Comparison of ENCODE assay signal across 15 cellular contexts in genomic region chr6:129497591-129498555, GRCh38.
DNase-seq lines count a peak whose midpoint lies in the region; ATAC-seq, FAIRE-seq and TF ChIP-seq lines count a peak whose summit lies in the region.
"Had no signal": no experiment of that assay in that cellular context is flagged by ENCODE, and none has a peak within 500 bp of the region (broad histone marks: within the 10 kb centered on the region; RNA-seq: fewer than 3 reads in every experiment).

No MANE protein-coding gene starts in this region.

- peaks cover 96% of the 10 kb centered on the region for H3K4me1 Mint-ChIP-seq in activated naive CD8-positive, alpha-beta T cell treated with anti-CD3 and anti-CD28 coated beads, Interleukin-2, amount 50 U/mL, for 24 hours
- H3K4me1 Mint-ChIP-seq in CD8-positive, alpha-beta memory T cell, result peaks cover 11 to 15% (median 14%) of the 10 kb centered on the region in 3 donors

- no peaks in the 10 kb centered on the region for H3K9me3 ChIP-seq in GM23248 (ENCODE audit: low read depth)
- no peaks in the 10 kb centered on the region for H3K9me3 ChIP-seq in keratinocyte (ENCODE audit: control insufficient read depth, low read depth, low read length)
- no peaks in the 10 kb centered on the region for H3K9me3 ChIP-seq in CD8-positive, alpha-beta memory T cell (ENCODE audit: low read length)
- H3K9me3 ChIP-seq: BLaER1 treated with 17β-estradiol and CSF1 and Interleukin-3, amounts not matched to agents 10 nM and 100 nM had no signal

- no peaks in the 10 kb centered on the region for H3K27me3 Mint-ChIP-seq in activated naive CD8-positive, alpha-beta T cell treated with anti-CD3 and anti-CD28 coated beads, Interleukin-2, amount 50 U/mL, for 24 hours
- H3K27me3 Mint-ChIP-seq in CD8-positive, alpha-beta memory T cell, result no peaks in the 10 kb centered on the region
- H3K27me3 Mint-ChIP-seq: progenitor cell of endocrine pancreas had no signal

- peaks cover 23% of the 10 kb centered on the region for H3K36me3 Mint-ChIP-seq in activated naive CD8-positive, alpha-beta T cell treated with anti-CD3 and anti-CD28 coated beads, Interleukin-2, amount 50 U/mL, for 24 hours (ENCODE audit: low read depth)
- no peaks in the 10 kb centered on the region for H3K36me3 Mint-ChIP-seq in CD8-positive, alpha-beta memory T cell
- H3K36me3 Mint-ChIP-seq: naive thymus-derived CD8-positive, alpha-beta T cell had no signal

- peaks cover 61% of the 10 kb centered on the region for H3F3A ChIP-seq in GM23248 (ENCODE audit: insufficient read depth)

- CTCF ChIA-PET in CD8-positive, alpha-beta memory T cell (lab: Charles Lee), result interaction anchor here (1.4 kb wide), 1 partner anchor 233 kb away, joined by 4 read pairs; no protein-coding TSS in a partner anchor

- no peak for ATAC-seq in activated naive CD8-positive, alpha-beta T cell treated with anti-CD3 and anti-CD28 coated beads, Interleukin-2, amount 50 U/mL, for 24 hours
- ATAC-seq in HG02981 (IDR thresholded peaks at IDR 0.05; ENCODE audit: unreplicated experiment), result no peak

- FAIRE-seq in keratinocyte (lab: Jason Lieb, UNC), result peak; percentile 51

- no peaks in the 10 kb centered on the region for H3K79me2 ChIP-seq in ACC112 (ENCODE audit: control insufficient read depth, insufficient read depth, low read length, unreplicated experiment)
- H3K79me2 ChIP-seq in GM23248 (ENCODE audit: insufficient read depth), result no peaks in the 10 kb centered on the region
- H3K79me2 ChIP-seq in keratinocyte (ENCODE audit: control insufficient read depth, insufficient read depth, low read length), result no peaks in the 10 kb centered on the region

- in situ Hi-C loops in GM23248 (cut with MboI), result loop anchor here (10.0 kb wide), 1 partner anchor 527 kb away; no protein-coding TSS in a partner anchor

- H3K4me1 ChIP-seq in ACC112 (ENCODE audit: control insufficient read depth, insufficient read depth, low read length, unreplicated experiment) (peaks cover 70% of the 10 kb centered on the region), GM23248 (ENCODE audit: insufficient read depth) (peaks cover 59% of the 10 kb centered on the region), keratinocyte (ENCODE audit: control insufficient read depth, extremely low read depth, insufficient read depth, low read length) (peaks cover 72% of the 10 kb centered on the region)
- H3K4me1 ChIP-seq in CD8-positive, alpha-beta memory T cell (ENCODE audit: insufficient read depth, low read length), result peaks cover 8% of the 10 kb centered on the region

- dilution Hi-C loops in keratinocyte (cut with MboI; ENCODE audit: extremely low pct_ligation_motif_present, low sequenced_read_pairs), result no loop called here

- 36 to 40% methylated on average over 5 of the region's 5 CpGs for WGBS in GM23248 (ENCODE audit: low coverage in 1 of 2, low lambda C conversion rate in 2 of 2, missing lambda C conversion rate in 2 of 2), 2 experiments

- H2AFZ ChIP-seq in ACC112 (ENCODE audit: low read length, unreplicated experiment) (no peak overlapping the region), GM23248 (peak overlapping the region; percentile 6; the same call in 1 of the 2 replicates), keratinocyte (ENCODE audit: control insufficient read depth, low read length) (peak overlapping the region; percentile 51)

- H3K36me3 ChIP-seq in ACC112 (ENCODE audit: insufficient read depth, low read length) (no peaks in the 10 kb centered on the region), GM23248 (ENCODE audit: low read depth) (no peaks in the 10 kb centered on the region), keratinocyte (ENCODE audit: control insufficient read depth in 2 of 2, extremely low read depth in 1 of 2, insufficient read depth in 2 of 2, low read length in 2 of 2) (no peaks in the 10 kb centered on the region)
- no peaks in the 10 kb centered on the region for H3K36me3 ChIP-seq in CD8-positive, alpha-beta memory T cell (ENCODE audit: insufficient read depth, low read length)

- H3K4me2 ChIP-seq in GM23248 (ENCODE audit: unreplicated experiment) (peak overlapping the region; percentile 63), keratinocyte (ENCODE audit: control insufficient read depth, extremely low read depth, insufficient read depth, low read depth, low read length) (peak overlapping the region; percentile 62)

- H4K20me1 ChIP-seq in GM23248 (ENCODE audit: insufficient read depth) (no peaks in the 10 kb centered on the region), keratinocyte (ENCODE audit: control insufficient read depth, extremely low read depth, insufficient read depth, low read length) (no peaks in the 10 kb centered on the region)
- H4K20me1 ChIP-seq: BLaER1 treated with 17β-estradiol and CSF1 and Interleukin-3, amounts not matched to agents 10 nM and 100 nM had no signal

- H3K9me1 ChIP-seq in keratinocyte (ENCODE audit: control insufficient read depth, extremely low read depth, insufficient read depth, low read length), result no peaks in the 10 kb centered on the region

- H3K4me3 Mint-ChIP-seq in activated naive CD8-positive, alpha-beta T cell treated with anti-CD3 and anti-CD28 coated beads, Interleukin-2, amount 50 U/mL, for 24 hours, result no peak overlapping the region
- H3K4me3 Mint-ChIP-seq in CD8-positive, alpha-beta memory T cell, result no peak overlapping the region

- H3K9ac ChIP-seq in GM23248, result 0 out of 2 replicates have a peak overlapping the region, but pooled peaks have one; percentile 15
- peak overlapping the region; percentile 81 for H3K9ac ChIP-seq in keratinocyte (ENCODE audit: control insufficient read depth, extremely low read depth, insufficient read depth, low read length)
- H3K9ac ChIP-seq: BLaER1 treated with 17β-estradiol and CSF1 and Interleukin-3, amounts not matched to agents 10 nM and 100 nM had no signal

- DNase-seq in GM23248 (peak; percentile 23), keratinocyte (ENCODE audit: low read depth, low spot score) (no peak), DMS 273 (lab: John Stamatoyannopoulos, UW; ENCODE audit: unreplicated experiment) (no peak), putamen (ENCODE audit: low spot score) (no peak)
- DNase-seq in activated naive CD8-positive, alpha-beta T cell treated with anti-CD3 and anti-CD28 coated beads, Interleukin-2, amount 50 U/mL, for 24 hours, result no peak
- no peak for DNase-seq in CD8-positive, alpha-beta memory T cell
- DNase-seq: DMS79; naive thymus-derived CD8-positive, alpha-beta T cell; NCI-H146; NCI-H446 treated with DMSO at 0.1 percent for 48 hours had no signal

- no peaks in the 10 kb centered on the region for H3K27me3 ChIP-seq in ACC112 (ENCODE audit: insufficient read depth, low read length)
- no peaks in the 10 kb centered on the region for H3K27me3 ChIP-seq in GM23248 (replicated peaks; ENCODE audit: insufficient read depth)
- H3K27me3 ChIP-seq in keratinocyte (ENCODE audit: control insufficient read depth, extremely low read depth, insufficient read depth, low read length), result no peaks in the 10 kb centered on the region
- no peaks in the 10 kb centered on the region for H3K27me3 ChIP-seq in CD8-positive, alpha-beta memory T cell (ENCODE audit: insufficient read depth, low read length, poor library complexity, severe bottlenecking)
- H3K27me3 ChIP-seq: BLaER1 treated with 17β-estradiol and CSF1 and Interleukin-3, amounts not matched to agents 10 nM and 100 nM had no signal

- peaks cover 14% of the 10 kb centered on the region for H3K9me3 Mint-ChIP-seq in activated naive CD8-positive, alpha-beta T cell treated with anti-CD3 and anti-CD28 coated beads, Interleukin-2, amount 50 U/mL, for 24 hours
- no peaks in the 10 kb centered on the region for H3K9me3 Mint-ChIP-seq in CD8-positive, alpha-beta memory T cell
- H3K9me3 Mint-ChIP-seq: activated T-helper 2 cell treated with anti-CD3 and anti-CD28 coated beads, Interferon-gamma antibody, Interleukin-2, Interleukin-4, amounts not matched to agents 10 μg/mL and 5 μg/mL and 100 μg/mL, durations not matched to agents 14 hours and 24 hours and 36 hours; naive thymus-derived CD8-positive, alpha-beta T cell had no signal

- H3K4me3 ChIP-seq in ACC112 (ENCODE audit: low read depth, low read length) (peak overlapping the region; percentile 61), GM23248 (peak overlapping the region; percentile 56), keratinocyte (ENCODE audit: control insufficient read depth in 2 of 3, extremely low read depth in 1 of 3, insufficient read depth in 2 of 3, low read depth in 1 of 3, low read length in 3 of 3) (peak overlapping the region in 2 of 3 experiments; percentile 31 to 45)
- H3K4me3 ChIP-seq in CD8-positive, alpha-beta memory T cell (ENCODE audit: low read length), result no peak overlapping the region
- H3K4me3 ChIP-seq: BLaER1 treated with 17β-estradiol and CSF1 and Interleukin-3, amounts not matched to agents 10 nM and 100 nM had no signal

- no peaks in the 10 kb centered on the region for H3K9me2 ChIP-seq in GM23248 (ENCODE audit: insufficient read depth)

- no peak for TF ChIP-seq CTCF in keratinocyte (optimal IDR thresholded peaks at IDR 0.05 in 1 of 3, IDR thresholded peaks at IDR 0.05 in 1 of 3, conservative IDR thresholded peaks at IDR 0.05 in 1 of 3; ENCODE audit: extremely low read depth in 1 of 3, insufficient read depth in 2 of 3, low read length in 3 of 3)

- peak overlapping the region; percentile 68 for H3K27ac Mint-ChIP-seq in activated naive CD8-positive, alpha-beta T cell treated with anti-CD3 and anti-CD28 coated beads, Interleukin-2, amount 50 U/mL, for 24 hours
- no peak overlapping the region for H3K27ac Mint-ChIP-seq in CD8-positive, alpha-beta memory T cell
- H3K27ac Mint-ChIP-seq: progenitor cell of endocrine pancreas had no signal

- POLR2A ChIA-PET in CD8-positive, alpha-beta memory T cell (lab: Charles Lee), result no interaction called here

- peak overlapping the region; percentile 78 for H3K27ac ChIP-seq in ACC112 (ENCODE audit: low read depth, low read length)
- peak overlapping the region; percentile 40 for H3K27ac ChIP-seq in GM23248
- peak overlapping the region; percentile 99 for H3K27ac ChIP-seq in keratinocyte (ENCODE audit: control insufficient read depth, insufficient read depth, low read length)
- H3K27ac ChIP-seq in CD8-positive, alpha-beta memory T cell (ENCODE audit: low read depth, low read length), result no peak overlapping the region
- H3K27ac ChIP-seq: BLaER1 treated with 17β-estradiol and CSF1 and Interleukin-3, amounts not matched to agents 10 nM and 100 nM had no signal
